ENCODE assay signal across 10 cellular contexts in genomic region chr16:52435573-52435972, GRCh38.
DNase-seq lines count a peak whose midpoint lies in the region; TF ChIP-seq lines count a peak whose summit lies in the region.
"Had no signal": no experiment of that assay in that cellular context is flagged by ENCODE, and none has a peak within 500 bp of the region (broad histone marks: within the 10 kb centered on the region; RNA-seq: fewer than 3 reads in every experiment).

No MANE protein-coding gene starts in this region.

- H3K9me3 Mint-ChIP-seq in glutamatergic neuron (ENCODE audit: unreplicated experiment) = peaks cover 15% of the 10 kb centered on the region

- H3K4me1 Mint-ChIP-seq in glutamatergic neuron (ENCODE audit: low read depth, unreplicated experiment) = peaks cover 61% of the 10 kb centered on the region

- peak overlapping the region; percentile 95 for H3K27ac Mint-ChIP-seq in glutamatergic neuron (ENCODE audit: unreplicated experiment)

- peaks cover 12% of the 10 kb centered on the region for H3K36me3 Mint-ChIP-seq in glutamatergic neuron (ENCODE audit: unreplicated experiment)

- H3K27ac ChIP-seq in caudate nucleus (ENCODE audit: low read depth, low read length) = no peak overlapping the region

- TF ChIP-seq CTCF in glutamatergic neuron (IDR thresholded peaks at IDR 0.05; ENCODE audit: partially characterized antibody, unreplicated experiment) = no peak

- peak overlapping the region; percentile 63 for H3K4me3 Mint-ChIP-seq in glutamatergic neuron (ENCODE audit: unreplicated experiment)

- DNase-seq in Ammon's horn (ENCODE audit: low spot score) (peak; percentile 38), NCI-H146 (lab: John Stamatoyannopoulos, UW) (peak; percentile 94), NCI-H526 (lab: John Stamatoyannopoulos, UW) (peak; percentile 78 to 89), glutamatergic neuron (peak; percentile 50), caudate nucleus (lab: John Stamatoyannopoulos, UW) (no peak), T-helper 9 cell (no peak)
- DNase-seq in activated CD8-positive, alpha-beta memory T cell treated with anti-CD3 and anti-CD28 coated beads for 24 hours = no peak
- DNase-seq in effector CD8-positive, alpha-beta T cell (lab: John Stamatoyannopoulos, UW) = no peak
- DNase-seq: activated CD4-positive, alpha-beta T cell treated with anti-CD3 and anti-CD28 coated beads, Interleukin-2, amount 50 U/mL, for 4 hours; stimulated activated CD4-positive, alpha-beta T cell treated with anti-CD3 and anti-CD28 coated beads, Interleukin-15, amount 100 ng/mL, for 24 hours had no signal

- peaks cover 17% of the 10 kb centered on the region for H3K27me3 Mint-ChIP-seq in glutamatergic neuron (ENCODE audit: unreplicated experiment)

Comparison
In these comparisons a context has a peak if more than half of its experiments do, and no peak if none do; other contexts are left out.
1. DNase-seq: peak in Ammon's horn (single experiment), NCI-H146 (single experiment), NCI-H526 (2 of 2) and glutamatergic neuron (single experiment); none in caudate nucleus (0 of 61), T-helper 9 cell (single experiment), activated CD8-positive, alpha-beta memory T cell treated with anti-CD3 and anti-CD28 coated beads for 24 hours (single experiment) and effector CD8-positive, alpha-beta T cell (single experiment).